8 cellular contexts compared by ENCODE assay signal in the genomic region with DNA sequence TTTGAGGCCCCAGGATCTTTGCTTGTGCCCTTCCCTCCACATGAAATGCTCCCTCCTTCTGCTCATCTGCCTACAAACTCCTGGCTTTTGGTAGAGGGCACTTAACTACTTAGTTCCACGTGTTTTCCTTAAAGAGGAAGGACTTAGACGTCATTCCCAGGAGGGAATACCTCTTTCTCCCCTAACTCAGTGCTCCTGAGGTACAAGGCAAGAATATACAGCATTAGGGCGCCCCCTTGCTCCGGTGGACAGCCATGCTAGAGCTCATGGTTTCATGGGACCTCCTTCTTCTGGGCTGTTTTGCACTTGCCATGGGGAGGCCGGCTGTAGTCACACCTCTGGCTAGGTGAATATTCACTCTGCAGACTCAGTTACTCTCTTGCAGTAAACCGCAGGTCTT.
DNase-seq lines count a peak whose midpoint lies in the region; ATAC-seq and TF ChIP-seq lines count a peak whose summit lies in the region.

No MANE protein-coding gene starts in this region.

- no peaks in the 10 kb centered on the region for H3K9me3 Mint-ChIP-seq in activated B cell treated with CpG ODN at 0.5 μM for 24 hours
- H3K9me3 Mint-ChIP-seq in immature natural killer cell = no peaks in the 10 kb centered on the region
- no peaks in the 10 kb centered on the region for H3K9me3 Mint-ChIP-seq in T-helper 2 cell treated with Interferon-gamma antibody and Interleukin-4, amounts not matched to agents 5 μg/mL and 100 μg/mL, for 36 hours

- CTCF ChIA-PET in activated B cell treated with CpG ODN at 0.5 μM for 24 hours (lab: Charles Lee) = interaction anchor here (0.6 to 4.7 kb wide), 20 partner anchors 9 to 1023 kb away, joined by 3 to 49 read pairs (median 4); no protein-coding TSS in a partner anchor

- no peak for TF ChIP-seq EP300 in suprapubic skin (IDR thresholded peaks at IDR 0.05)

- peak; percentile 38 for TF ChIP-seq CTCF in AG10803 (conservative IDR thresholded peaks at IDR 0.05; ENCODE audit: low read length)
- TF ChIP-seq CTCF in GM12875 (IDR thresholded peaks at IDR 0.05; ENCODE audit: borderline replicate concordance, insufficient read depth, low read depth, low read length) = peak; percentile 64; the same call in 1 of the 2 replicates
- TF ChIP-seq CTCF in LNCaP clone FGC (IDR thresholded peaks at IDR 0.05; ENCODE audit: control insufficient read depth, extremely low read depth, insufficient read depth) = peak; percentile 80
- no peak for TF ChIP-seq CTCF in activated B cell treated with CpG ODN at 0.5 μM for 24 hours (IDR thresholded peaks at IDR 0.05)
- peak in 1 of 2 donors; percentile 12 for TF ChIP-seq CTCF in suprapubic skin (IDR thresholded peaks at IDR 0.05)

- no peaks in the 10 kb centered on the region for H3K36me3 ChIP-seq in suprapubic skin

- 50% methylated on average over 5 of the region's 6 CpGs for WGBS in suprapubic skin

- H3K27me3 Mint-ChIP-seq in activated B cell treated with CpG ODN at 0.5 μM for 24 hours (peaks cover 2% of the 10 kb centered on the region), immature natural killer cell (ENCODE audit: low read depth in 3 of 3) (peaks cover 4 to 5% (median 5%) of the 10 kb centered on the region in 3 donors)
- peaks cover 22% of the 10 kb centered on the region for H3K27me3 Mint-ChIP-seq in T-helper 2 cell treated with Interferon-gamma antibody and Interleukin-4, amounts not matched to agents 5 μg/mL and 100 μg/mL, for 36 hours (ENCODE audit: low read depth)

- no peak for TF ChIP-seq POLR2A in suprapubic skin (IDR thresholded peaks at IDR 0.05)

- H3K4me1 Mint-ChIP-seq in activated B cell treated with CpG ODN at 0.5 μM for 24 hours (no peaks in the 10 kb centered on the region), immature natural killer cell (peaks cover 17 to 26% of the 10 kb centered on the region in 2 donors)
- peaks cover 1% of the 10 kb centered on the region for H3K4me1 Mint-ChIP-seq in T-helper 2 cell treated with Interferon-gamma antibody and Interleukin-4, amounts not matched to agents 5 μg/mL and 100 μg/mL, for 36 hours (ENCODE audit: low read depth)

- H3K36me3 Mint-ChIP-seq in activated B cell treated with CpG ODN at 0.5 μM for 24 hours (ENCODE audit: low read depth) (no peaks in the 10 kb centered on the region), immature natural killer cell (no peaks in the 10 kb centered on the region)
- no peaks in the 10 kb centered on the region for H3K36me3 Mint-ChIP-seq in T-helper 2 cell treated with Interferon-gamma antibody and Interleukin-4, amounts not matched to agents 5 μg/mL and 100 μg/mL, for 36 hours (ENCODE audit: low read depth)

- H3K4me1 ChIP-seq in suprapubic skin = no peaks in the 10 kb centered on the region

- DNase-seq in AG10803 (ENCODE audit: low read depth) (peak; percentile 4), LNCaP clone FGC (ENCODE audit: low read depth) (peak; percentile 22), activated B cell treated with CpG ODN at 0.5 μM for 24 hours (peak; percentile 34), immature natural killer cell (peak in 2 of 3 donors; percentile 2 to 6), suprapubic skin (ENCODE audit: low spot score in 2 of 2) (no peak), ureter (ENCODE audit: low spot score) (no peak)
- no peak for DNase-seq in T-helper 2 cell treated with Interferon-gamma antibody and Interleukin-4, amounts not matched to agents 5 μg/mL and 100 μg/mL, for 36 hours (ENCODE audit: low spot score)

- H3K4me3 ChIP-seq in AG10803 (ENCODE audit: low read length) (no peak overlapping the region), GM12875 (ENCODE audit: low read depth, low read length) (no peak overlapping the region), LNCaP clone FGC (ENCODE audit: low read depth, low read length) (no peak overlapping the region), suprapubic skin (no peak overlapping the region)

- ATAC-seq in activated B cell treated with CpG ODN at 0.5 μM for 24 hours (ENCODE audit: low read depth) = peak; percentile 49

- no peaks in the 10 kb centered on the region for H3K27me3 ChIP-seq in suprapubic skin

- no peaks in the 10 kb centered on the region for H3K9me3 ChIP-seq in suprapubic skin

- H3K27ac Mint-ChIP-seq in activated B cell treated with CpG ODN at 0.5 μM for 24 hours = peak overlapping the region; percentile 53
- H3K27ac Mint-ChIP-seq in immature natural killer cell = peak overlapping the region in 3 of 6 donors; percentile 38 to 71 (median 70)
- no peak overlapping the region for H3K27ac Mint-ChIP-seq in T-helper 2 cell treated with Interferon-gamma antibody and Interleukin-4, amounts not matched to agents 5 μg/mL and 100 μg/mL, for 36 hours

- no peak overlapping the region for H3K27ac ChIP-seq in suprapubic skin

- POLR2A ChIA-PET in activated B cell treated with CpG ODN at 0.5 μM for 24 hours (lab: Charles Lee) = interaction anchor here (0.5 to 1.8 kb wide), 5 partner anchors 104 to 437 kb away, joined by 4 to 6 read pairs (median 4); no protein-coding TSS in a partner anchor

- H3K4me3 Mint-ChIP-seq in activated B cell treated with CpG ODN at 0.5 μM for 24 hours (no peak overlapping the region), immature natural killer cell (peak overlapping the region; percentile 1 to 66 (median 46))
- H3K4me3 Mint-ChIP-seq in T-helper 2 cell treated with Interferon-gamma antibody and Interleukin-4, amounts not matched to agents 5 μg/mL and 100 μg/mL, for 36 hours = no peak overlapping the region

- intact Hi-C loops in activated B cell treated with CpG ODN at 0.5 μM for 24 hours (cut with micrococcal nuclease) = loop anchor here (1.0 to 5.0 kb wide), 10 partner anchors 53 to 1023 kb away; no protein-coding TSS in a partner anchor

Comparison
In these comparisons a context has a peak if more than half of its experiments do, and no peak if none do; other contexts are left out.
1. DNase-seq: peak in AG10803 (single experiment), LNCaP clone FGC (single experiment), activated B cell treated with CpG ODN at 0.5 μM for 24 hours (single experiment) and immature natural killer cell (2 of 3); none in suprapubic skin (0 of 2), T-helper 2 cell treated with Interferon-gamma antibody and Interleukin-4, amounts not matched to agents 5 μg/mL and 100 μg/mL, for 36 hours (single experiment) and ureter (single experiment).
2. H3K4me3 Mint-ChIP-seq: peak in immature natural killer cell (5 of 5); none in activated B cell treated with CpG ODN at 0.5 μM for 24 hours (single experiment) and T-helper 2 cell treated with Interferon-gamma antibody and Interleukin-4, amounts not matched to agents 5 μg/mL and 100 μg/mL, for 36 hours (single experiment).